12 cellular contexts compared by ENCODE assay signal in the genomic region with DNA sequence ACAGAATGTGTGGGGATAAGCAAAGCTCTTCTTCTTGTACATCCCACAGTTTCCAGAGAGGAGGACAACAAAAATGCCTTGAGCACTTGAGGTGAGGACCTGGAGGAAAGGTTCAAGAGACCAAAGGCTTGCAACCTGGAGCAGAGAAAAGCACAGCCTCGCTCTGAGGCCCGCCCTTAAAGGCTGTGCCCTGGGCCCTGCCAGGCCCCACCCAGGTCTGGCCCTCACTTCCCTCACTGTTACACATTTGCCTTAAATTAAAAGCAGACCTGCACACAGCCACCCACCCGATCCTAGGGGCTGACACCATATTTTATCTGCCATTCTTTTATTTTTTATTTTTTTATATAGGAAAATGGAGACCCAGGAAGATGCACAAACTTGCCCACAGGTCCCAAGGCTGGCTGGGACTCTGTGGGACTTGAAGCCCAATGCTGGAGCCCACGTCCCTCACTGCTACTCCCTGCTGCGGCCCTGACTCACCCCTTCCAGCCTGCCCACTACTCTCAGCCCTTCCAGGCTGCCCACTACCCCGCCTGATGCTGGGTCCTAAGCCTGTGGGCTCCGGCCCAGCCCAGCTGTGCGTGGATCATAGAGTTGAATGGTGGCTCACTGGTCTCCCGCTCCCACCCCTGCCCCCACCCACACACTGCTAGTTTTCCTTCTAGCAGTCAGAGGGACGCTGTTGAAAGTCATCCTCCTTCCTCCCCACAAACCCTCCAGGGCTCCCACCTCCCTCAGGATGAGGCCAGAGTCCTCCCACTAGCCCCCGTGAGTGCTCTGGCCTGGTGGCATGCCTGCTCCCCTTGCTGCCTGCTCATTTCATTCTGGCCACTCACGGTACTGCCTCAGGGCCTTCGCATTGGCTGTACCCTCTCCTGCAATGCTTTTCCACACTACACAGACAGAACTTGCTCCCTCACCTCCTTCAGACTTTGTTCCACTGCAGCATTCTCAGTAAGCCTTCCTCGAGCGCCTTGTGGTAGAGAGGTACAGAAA.
A peak's percentile ranks its signal among the peaks of the same experiment; 100 is the strongest.
DNase-seq lines count a peak whose midpoint lies in the region; TF ChIP-seq lines count a peak whose summit lies in the region.
"Had no signal": no experiment of that assay in that cellular context is flagged by ENCODE, and none has a peak within 500 bp of the region (broad histone marks: within the 10 kb centered on the region; RNA-seq: fewer than 3 reads in every experiment).

No MANE protein-coding gene starts in this region.

- no peak overlapping the region for H3K23ac ChIP-seq in mesenchymal stem cell (ENCODE audit: low read length in 2 of 2)

- no peak overlapping the region for H4K91ac ChIP-seq in mesenchymal stem cell (ENCODE audit: low read length)

- in situ Hi-C loops in GM23248 (cut with MboI), result no loop called here

- H3K4ac ChIP-seq in mesenchymal stem cell (ENCODE audit: low read depth in 1 of 2, low read length in 2 of 2), result no peak overlapping the region

- no peaks in the 10 kb centered on the region for H4K20me1 ChIP-seq in GM23248 (ENCODE audit: insufficient read depth)

- WGBS in GM23248 (ENCODE audit: low coverage in 1 of 2, low lambda C conversion rate in 2 of 2, missing lambda C conversion rate in 2 of 2), 2 experiments, result 58 to 62% methylated on average over 14 to 15 of the region's 15 CpGs
- 87% methylated on average over 14 of the region's 15 CpGs for WGBS in mesenchymal stem cell
- 89 to 92% methylated on average over 14 to 15 of the region's 15 CpGs for WGBS in testis, 2 donors

- no peak overlapping the region for H2AK5ac ChIP-seq in mesenchymal stem cell (ENCODE audit: low read length, severe bottlenecking)

- no peak overlapping the region for H2BK12ac ChIP-seq in mesenchymal stem cell (ENCODE audit: low read length in 2 of 2)

- DNase-seq in GM23248, result peak; percentile 62
- no peak for DNase-seq in mesenchymal stem cell
- no peak for DNase-seq in testis
- no peak for DNase-seq in iPS-NIHi7 (ENCODE audit: extremely low spot score)
- no peak for DNase-seq in immature natural killer cell
- no peak for DNase-seq in C1 segment of cervical spinal cord (lab: John Stamatoyannopoulos, UW)
- DNase-seq: activated CD4-positive, alpha-beta T cell treated with anti-CD3 and anti-CD28 coated beads for 1 hour; activated naive CD8-positive, alpha-beta T cell treated with anti-CD3 and anti-CD28 coated beads for 36 hours; NCI-H187; T-helper 2 cell had no signal

- no peak overlapping the region for H2BK120ac ChIP-seq in mesenchymal stem cell (ENCODE audit: low read depth, low read length)

- H3K79me2 ChIP-seq in GM23248 (ENCODE audit: insufficient read depth), result no peaks in the 10 kb centered on the region

- peaks cover 9% of the 10 kb centered on the region for H3F3A ChIP-seq in GM23248 (ENCODE audit: insufficient read depth)

- H3K36me3 Mint-ChIP-seq in brain, result no peaks in the 10 kb centered on the region
- no peaks in the 10 kb centered on the region for H3K36me3 Mint-ChIP-seq in immature natural killer cell
- H3K36me3 Mint-ChIP-seq: activated naive CD8-positive, alpha-beta T cell treated with anti-CD3 and anti-CD28 coated beads for 36 hours; neural progenitor cell had no signal

- no peaks in the 10 kb centered on the region for H3K36me3 ChIP-seq in GM23248 (ENCODE audit: low read depth)
- H3K36me3 ChIP-seq in mesenchymal stem cell (ENCODE audit: control insufficient read depth in 1 of 2, insufficient read depth in 2 of 2, low read depth in 1 of 2, low read length in 2 of 2), result no peaks in the 10 kb centered on the region
- no peaks in the 10 kb centered on the region for H3K36me3 ChIP-seq in testis (ENCODE audit: low read depth, missing control alignments)
- H3K36me3 ChIP-seq: neural progenitor cell had no signal

- H2BK15ac ChIP-seq in mesenchymal stem cell (ENCODE audit: low read depth, poor library complexity, severe bottlenecking), result no peak overlapping the region

- H3K4me1 Mint-ChIP-seq in brain (peaks cover 55% of the 10 kb centered on the region), immature natural killer cell (peaks cover 18 to 26% of the 10 kb centered on the region in 2 donors)

- H3K4me3 ChIP-seq in GM23248 (no peak overlapping the region; the same call in 1 of the 2 replicates), mesenchymal stem cell (ENCODE audit: insufficient read depth in 1 of 2, low read depth in 1 of 2, low read length in 2 of 2) (peak overlapping the region in 1 of 2 experiments; percentile 2), testis (no peak overlapping the region)
- H3K4me3 ChIP-seq: neural progenitor cell had no signal

- H3K9me2 ChIP-seq in GM23248 (ENCODE audit: insufficient read depth), result no peaks in the 10 kb centered on the region

- H2AFZ ChIP-seq in GM23248 (peak overlapping the region; percentile 69), mesenchymal stem cell (ENCODE audit: low read depth, low read length) (no peak overlapping the region)
- H2AFZ ChIP-seq: neural progenitor cell had no signal

- H3K4me1 ChIP-seq in GM23248 (ENCODE audit: insufficient read depth) (peaks cover 29% of the 10 kb centered on the region), mesenchymal stem cell (ENCODE audit: control insufficient read depth, insufficient read depth, low read depth, low read length) (peaks cover 3% of the 10 kb centered on the region), testis (peaks cover 12% of the 10 kb centered on the region)
- H3K4me1 ChIP-seq: neural progenitor cell had no signal

- no peak for TF ChIP-seq POLR2A in testis (IDR thresholded peaks at IDR 0.05)

- no peaks in the 10 kb centered on the region for H3K79me1 ChIP-seq in mesenchymal stem cell (replicated peaks; ENCODE audit: low read length, poor library complexity, severe bottlenecking)

- H3K4me2 ChIP-seq in GM23248 (ENCODE audit: unreplicated experiment) (peak overlapping the region; percentile 30), mesenchymal stem cell (ENCODE audit: low read length, poor library complexity, severe bottlenecking) (no peak overlapping the region)
- H3K4me2 ChIP-seq: neural progenitor cell had no signal

- TF ChIP-seq CTCF in brain (conservative IDR thresholded peaks at IDR 0.05) (no peak), testis (IDR thresholded peaks at IDR 0.05) (no peak)

- H3K27ac Mint-ChIP-seq in brain (peak overlapping the region in 4 of 5 experiments; percentile 48 to 80 (median 74)), immature natural killer cell (no peak overlapping the region)
- H3K27ac Mint-ChIP-seq: activated naive CD8-positive, alpha-beta T cell treated with anti-CD3 and anti-CD28 coated beads for 36 hours had no signal

- H3K18ac ChIP-seq in mesenchymal stem cell (ENCODE audit: low read depth in 1 of 2, low read length in 2 of 2), result no peak overlapping the region

- no peak overlapping the region for H3K4me3 Mint-ChIP-seq in brain
- H3K4me3 Mint-ChIP-seq in immature natural killer cell, result peak overlapping the region in 1 of 5 donors; percentile 23
- H3K4me3 Mint-ChIP-seq: activated naive CD8-positive, alpha-beta T cell treated with anti-CD3 and anti-CD28 coated beads for 36 hours; neural progenitor cell had no signal

- H3K27me3 ChIP-seq in GM23248 (replicated peaks; ENCODE audit: insufficient read depth) (no peaks in the 10 kb centered on the region), mesenchymal stem cell (ENCODE audit: control insufficient read depth in 1 of 2, insufficient read depth in 1 of 2, low read length in 2 of 2) (peaks cover 0 to 35% of the 10 kb centered on the region in 2 experiments), testis (no peaks in the 10 kb centered on the region)
- H3K27me3 ChIP-seq: neural progenitor cell had no signal

- no peak overlapping the region for H4K8ac ChIP-seq in mesenchymal stem cell (ENCODE audit: low read length)

- H3K9ac ChIP-seq in GM23248 (peak overlapping the region; percentile 42), mesenchymal stem cell (ENCODE audit: low read length) (peak overlapping the region; percentile 72)
- H3K9ac ChIP-seq: neural progenitor cell had no signal

- H3K27me3 Mint-ChIP-seq in brain (peaks cover 3% of the 10 kb centered on the region), immature natural killer cell (ENCODE audit: low read depth in 3 of 3) (peaks cover 0 to 1% (median 0%) of the 10 kb centered on the region in 3 donors)
- H3K27me3 Mint-ChIP-seq: activated naive CD8-positive, alpha-beta T cell treated with anti-CD3 and anti-CD28 coated beads for 36 hours had no signal

- intact Hi-C loops in testis (cut with DNase I; ENCODE audit: low total_unique reads), result no loop called here

- H3K14ac ChIP-seq in mesenchymal stem cell (ENCODE audit: low read length in 2 of 2), result no peak overlapping the region

- H2BK5ac ChIP-seq in mesenchymal stem cell (ENCODE audit: low read depth, low read length, poor library complexity, severe bottlenecking), result no peak overlapping the region

- H3K27ac ChIP-seq in GM23248 (peak overlapping the region; percentile 53), mesenchymal stem cell (ENCODE audit: low read length, poor library complexity, severe bottlenecking) (no peak overlapping the region), testis (peak overlapping the region; percentile 26 to 62)
- H3K27ac ChIP-seq: neural progenitor cell had no signal

- H3K9me3 Mint-ChIP-seq in brain (peaks cover 2 to 9% (median 4%) of the 10 kb centered on the region in 5 experiments), immature natural killer cell (no peaks in the 10 kb centered on the region)
- H3K9me3 Mint-ChIP-seq: activated naive CD8-positive, alpha-beta T cell treated with anti-CD3 and anti-CD28 coated beads for 36 hours; neural progenitor cell had no signal

- no peaks in the 10 kb centered on the region for H3K9me3 ChIP-seq in GM23248 (ENCODE audit: low read depth)
- no peaks in the 10 kb centered on the region for H3K9me3 ChIP-seq in mesenchymal stem cell (ENCODE audit: control insufficient read depth, low read length)
- no peaks in the 10 kb centered on the region for H3K9me3 ChIP-seq in testis

Comparison
In these comparisons a context has a peak if more than half of its experiments do, and no peak if none do; other contexts are left out.
1. H3K27ac Mint-ChIP-seq: peak in brain (4 of 5); none in immature natural killer cell (0 of 6).